15 cellular contexts compared by ENCODE assay signal in genomic region chr4:147620315-147620714, GRCh38. TPM values are rescaled to one million over a fixed set of nuclear protein-coding genes. Genes with fewer than 3 reads are reported as not detected.
DNase-seq lines count a peak whose midpoint lies in the region; ATAC-seq and TF ChIP-seq lines count a peak whose summit lies in the region.
"Had no signal": no experiment of that assay in that cellular context is flagged by ENCODE, and none has a peak within 500 bp of the region (broad histone marks: within the 10 kb centered on the region; RNA-seq: fewer than 3 reads in every experiment).

No MANE protein-coding gene starts in this region.

- H3K27me3 Mint-ChIP-seq in T-helper 2 cell treated with Interferon-gamma antibody and Interleukin-4, amounts not matched to agents 5 μg/mL and 100 μg/mL, for 36 hours (ENCODE audit: low read depth), result peaks cover 2% of the 10 kb centered on the region
- H3K27me3 Mint-ChIP-seq in activated T-helper 17 cell treated with anti-CD3 and anti-CD28 coated beads, Interleukin-2, amount 50 U/mL, for 72 hours, result no peaks in the 10 kb centered on the region

- no peaks in the 10 kb centered on the region for H3K27me3 ChIP-seq in neural cell (ENCODE audit: insufficient read depth, low read depth, low read length)
- H3K27me3 ChIP-seq: upper lobe of right lung had no signal

- H2AFZ ChIP-seq in neural cell (ENCODE audit: low read depth, low read length), result no peak overlapping the region

- H3K36me3 ChIP-seq in neural cell (ENCODE audit: insufficient read depth, low read length), result no peaks in the 10 kb centered on the region

- H3K4me2 ChIP-seq in neural cell (ENCODE audit: low read length), result peak overlapping the region; percentile 16
- H3K4me2 ChIP-seq: A549 had no signal

- no peak overlapping the region for H3K27ac ChIP-seq in neural cell (ENCODE audit: low read length)
- H3K27ac ChIP-seq: A549, upper lobe of right lung had no signal

- no peaks in the 10 kb centered on the region for H3K9me3 Mint-ChIP-seq in T-helper 2 cell treated with Interferon-gamma antibody and Interleukin-4, amounts not matched to agents 5 μg/mL and 100 μg/mL, for 36 hours
- no peaks in the 10 kb centered on the region for H3K9me3 Mint-ChIP-seq in activated T-helper 17 cell treated with anti-CD3 and anti-CD28 coated beads, Interleukin-2, amount 50 U/mL, for 72 hours

- peaks cover 34% of the 10 kb centered on the region for H3K36me3 Mint-ChIP-seq in T-helper 2 cell treated with Interferon-gamma antibody and Interleukin-4, amounts not matched to agents 5 μg/mL and 100 μg/mL, for 36 hours (ENCODE audit: low read depth)
- H3K36me3 Mint-ChIP-seq in activated T-helper 17 cell treated with anti-CD3 and anti-CD28 coated beads, Interleukin-2, amount 50 U/mL, for 72 hours (ENCODE audit: low read depth), result peaks cover 66% of the 10 kb centered on the region

- no peaks in the 10 kb centered on the region for H3K9me2 ChIP-seq in neural cell (ENCODE audit: insufficient read depth, low read length)

- H3K4me3 ChIP-seq in neural cell (ENCODE audit: low read length), result peak overlapping the region; percentile 52
- H3K4me3 ChIP-seq: A549, upper lobe of right lung had no signal

- H3K9me3 ChIP-seq in neural cell (ENCODE audit: low read length), result no peaks in the 10 kb centered on the region
- H3K9me3 ChIP-seq: A549, upper lobe of right lung had no signal

- intact Hi-C loops in posterior vena cava (cut with DNase I), result no loop called here

- no peak overlapping the region for H3K27ac Mint-ChIP-seq in T-helper 2 cell treated with Interferon-gamma antibody and Interleukin-4, amounts not matched to agents 5 μg/mL and 100 μg/mL, for 36 hours
- H3K27ac Mint-ChIP-seq in activated T-helper 17 cell treated with anti-CD3 and anti-CD28 coated beads, Interleukin-2, amount 50 U/mL, for 72 hours, result peak overlapping the region; percentile 1

- ATAC-seq in activated T-helper 17 cell treated with anti-CD3 and anti-CD28 coated beads, Interleukin-2, amount 50 U/mL, for 72 hours (replicated peaks), result no peak
- no peak for ATAC-seq in HG03097 (IDR thresholded peaks at IDR 0.05; ENCODE audit: low FRiP score, unreplicated experiment)
- ATAC-seq: A549, upper lobe of right lung had no signal

- no peaks in the 10 kb centered on the region for H4K20me1 ChIP-seq in neural cell (ENCODE audit: insufficient read depth)

- no peaks in the 10 kb centered on the region for H3F3A ChIP-seq in neural cell (ENCODE audit: insufficient read depth, low read length, poor library complexity, severe bottlenecking)

- H3K4me1 Mint-ChIP-seq in T-helper 2 cell treated with Interferon-gamma antibody and Interleukin-4, amounts not matched to agents 5 μg/mL and 100 μg/mL, for 36 hours (ENCODE audit: low read depth), result peaks cover 27% of the 10 kb centered on the region
- H3K4me1 Mint-ChIP-seq in activated T-helper 17 cell treated with anti-CD3 and anti-CD28 coated beads, Interleukin-2, amount 50 U/mL, for 72 hours, result peaks cover 20% of the 10 kb centered on the region

- no peak for TF ChIP-seq RAD21 in neural cell (conservative IDR thresholded peaks at IDR 0.05)

- peak overlapping the region; percentile 33 for H3K4me3 Mint-ChIP-seq in T-helper 2 cell treated with Interferon-gamma antibody and Interleukin-4, amounts not matched to agents 5 μg/mL and 100 μg/mL, for 36 hours
- H3K4me3 Mint-ChIP-seq in activated T-helper 17 cell treated with anti-CD3 and anti-CD28 coated beads, Interleukin-2, amount 50 U/mL, for 72 hours, result peak overlapping the region; percentile 93

- TF ChIP-seq CTCF in neural cell (IDR thresholded peaks at IDR 0.05; ENCODE audit: poor library complexity, severe bottlenecking), result no peak

- no peak for DNase-seq in T-helper 2 cell treated with Interferon-gamma antibody and Interleukin-4, amounts not matched to agents 5 μg/mL and 100 μg/mL, for 36 hours (ENCODE audit: low spot score)
- no peak for DNase-seq in T-helper 2 cell
- peak; percentile 13 to 22 for DNase-seq in Kasumi-1 (lab: John Stamatoyannopoulos, UW)
- DNase-seq in cerebellar nuclear complex (lab: John Stamatoyannopoulos, UW), result no peak
- no peak for DNase-seq in posterior vena cava (ENCODE audit: low spot score)
- DNase-seq: activated CD4-positive, alpha-beta T cell treated with anti-CD3 and anti-CD28 coated beads, Interleukin-2, amount 50 U/mL, for 4 hours; kidney glomerular epithelial cell; NCI-H1694 treated with DMSO at 0.1 percent for 48 hours; NCI-H69; SW 1271; upper lobe of right lung had no signal

- TF ChIP-seq EP300 in neural cell (conservative IDR thresholded peaks at IDR 0.05; ENCODE audit: poor library complexity, severe bottlenecking), result no peak

- H3K9ac ChIP-seq in neural cell (ENCODE audit: low read length), result no peak overlapping the region

- H3K79me2 ChIP-seq in neural cell (replicated peaks; ENCODE audit: insufficient read depth, low read length), result peaks cover 37% of the 10 kb centered on the region

TF ChIP-seq in neural cell, 6 proteins besides CTCF, POLR2A, EP300 and RAD21:
- TF ChIP-seq EZH2 (IDR thresholded peaks at IDR 0.05; ENCODE audit: borderline replicate concordance, insufficient read depth, low read length, poor library complexity, severe bottlenecking) (no peak), TAF1 (IDR thresholded peaks at IDR 0.05; ENCODE audit: low read depth) (no peak), MXI1 (conservative IDR thresholded peaks at IDR 0.05; ENCODE audit: poor library complexity, severe bottlenecking) (no peak)

RNA-seq across cellular contexts. Expression of gene TMEM184C, which starts 3.1 kb away (rescaled TPM):
- 10 to 100 TPM; 14.1 to 18.9 TPM for total RNA-seq in activated T-helper 17 cell treated with anti-CD3 and anti-CD28 coated beads, Interleukin-2, amount 50 U/mL, for 72 hours
- 48.8 and 50.2 TPM in 2 replicates for polyA plus RNA-seq in neural cell
- polyA minus RNA-seq in neural cell, result 58.4 and 66.2 TPM in 2 replicates
- total RNA-seq in posterior vena cava, result 10 to 100 TPM; 22.8 to 23.8 TPM

Comparison
In these comparisons a context has a peak if more than half of its experiments do, and no peak if none do; other contexts are left out.
1. DNase-seq: peak in Kasumi-1 (2 of 2); none in T-helper 2 cell treated with Interferon-gamma antibody and Interleukin-4, amounts not matched to agents 5 μg/mL and 100 μg/mL, for 36 hours (single experiment), T-helper 2 cell (0 of 5), cerebellar nuclear complex (0 of 2) and posterior vena cava (single experiment).